In genomic region chr6:42383421-42384208, GRCh38 we compare ENCODE assay signal across 20 cellular contexts.
DNase-seq lines count a peak whose midpoint lies in the region; ATAC-seq lines count a peak whose summit lies in the region.
"Had no signal": no experiment of that assay in that cellular context is flagged by ENCODE, and none has a peak within 500 bp of the region (broad histone marks: within the 10 kb centered on the region; RNA-seq: fewer than 3 reads in every experiment).

No MANE protein-coding gene starts in this region.

- no peaks in the 10 kb centered on the region for H3K9me3 Mint-ChIP-seq in T-helper 1 cell treated with Interleukin-12 subunit alpha and Interleukin-12 subunit beta and Interleukin-4 antibody, amounts not matched to agents 30 μg/mL and 1 μg/mL, for 36 hours
- H3K9me3 Mint-ChIP-seq in activated naive CD8-positive, alpha-beta T cell (ENCODE audit: low read depth) = no peaks in the 10 kb centered on the region

- H3K27ac Mint-ChIP-seq in T-helper 1 cell treated with Interleukin-12 subunit alpha and Interleukin-12 subunit beta and Interleukin-4 antibody, amounts not matched to agents 30 μg/mL and 1 μg/mL, for 36 hours = peak overlapping the region; percentile 26
- peak overlapping the region; percentile 80 for H3K27ac Mint-ChIP-seq in activated naive CD8-positive, alpha-beta T cell

- peak; percentile 31 for DNase-seq in stimulated activated CD4-positive, alpha-beta T cell treated with anti-CD3 and anti-CD28 coated beads, Interleukin-4, amount 100 ng/mL, for 24 hours
- no peak for DNase-seq in stimulated activated CD4-positive, alpha-beta T cell treated with anti-CD3 and anti-CD28 coated beads, Interleukin-4, amount 100 ng/mL, for 4 hours
- no peak for DNase-seq in NCI-H2227 treated with DMSO at 0.1 percent for 48 hours (lab: John Stamatoyannopoulos, UW)
- DNase-seq: activated CD8-positive, alpha-beta memory T cell treated with anti-CD3 and anti-CD28 coated beads, Interleukin-2, amount 50 U/mL, for 4 hours; brain microvascular endothelial cell; cortex of kidney; DMS79 treated with DMSO at 0.1 percent for 48 hours; H7; Karpas-422; left colon; mesenchymal stem cell; NCI-H187; NCI-H345; NCI-H82; PC-9; tibial artery had no signal

- peaks cover 26% of the 10 kb centered on the region for H3K36me3 Mint-ChIP-seq in T-helper 1 cell treated with Interleukin-12 subunit alpha and Interleukin-12 subunit beta and Interleukin-4 antibody, amounts not matched to agents 30 μg/mL and 1 μg/mL, for 36 hours (ENCODE audit: low read depth)
- H3K36me3 Mint-ChIP-seq in activated naive CD8-positive, alpha-beta T cell = no peaks in the 10 kb centered on the region

- H3K4me1 Mint-ChIP-seq in T-helper 1 cell treated with Interleukin-12 subunit alpha and Interleukin-12 subunit beta and Interleukin-4 antibody, amounts not matched to agents 30 μg/mL and 1 μg/mL, for 36 hours (ENCODE audit: low read depth) = peaks cover 57% of the 10 kb centered on the region
- peaks cover 81% of the 10 kb centered on the region for H3K4me1 Mint-ChIP-seq in activated naive CD8-positive, alpha-beta T cell (ENCODE audit: low read depth)

- ATAC-seq in HG03196 (IDR thresholded peaks at IDR 0.05; ENCODE audit: unreplicated experiment) (no peak), GM21529 (IDR thresholded peaks at IDR 0.05; ENCODE audit: unreplicated experiment) (no peak)
- ATAC-seq: left colon had no signal

- H3K27me3 Mint-ChIP-seq in T-helper 1 cell treated with Interleukin-12 subunit alpha and Interleukin-12 subunit beta and Interleukin-4 antibody, amounts not matched to agents 30 μg/mL and 1 μg/mL, for 36 hours (ENCODE audit: low read depth) = no peaks in the 10 kb centered on the region
- no peaks in the 10 kb centered on the region for H3K27me3 Mint-ChIP-seq in activated naive CD8-positive, alpha-beta T cell

- H3K4me3 Mint-ChIP-seq in T-helper 1 cell treated with Interleukin-12 subunit alpha and Interleukin-12 subunit beta and Interleukin-4 antibody, amounts not matched to agents 30 μg/mL and 1 μg/mL, for 36 hours = peak overlapping the region; percentile 12
- H3K4me3 Mint-ChIP-seq in activated naive CD8-positive, alpha-beta T cell = no peak overlapping the region
